Comparison of ENCODE assay signal across 36 cellular contexts in genomic region chr10:48482207-48482606, GRCh38.
"Had no signal": no experiment of that assay in that cellular context is flagged by ENCODE, and none has a peak within 500 bp of the region (broad histone marks: within the 10 kb centered on the region; RNA-seq: fewer than 3 reads in every experiment).

No MANE protein-coding gene starts in this region.

- H3K4me3 ChIP-seq: adrenal gland, body of pancreas, breast epithelium had no signal

- H3K9me3 Mint-ChIP-seq: activated CD4-positive, alpha-beta memory T cell treated with anti-CD3 and anti-CD28 coated beads for 36 hours; activated CD4-positive, alpha-beta T cell treated with anti-CD3 and anti-CD28 coated beads, Interleukin-2, amount 10 ng/mL, durations not matched to agents 24 days and 14 days; activated CD8-positive, alpha-beta T cell treated with anti-CD3 and anti-CD28 coated beads for 36 hours; activated naive CD4-positive, alpha-beta T cell treated with anti-CD3 and anti-CD28 coated beads for 36 hours; activated naive CD4-positive, alpha-beta T cell treated with anti-CD3 and anti-CD28 coated beads, Interleukin-2, amount 50 U/mL, for 72 hours; activated naive CD8-positive, alpha-beta T cell treated with anti-CD3 and anti-CD28 coated beads for 36 hours; activated T-cell treated with anti-CD3 and anti-CD28 coated beads, Interleukin-2, amount 50 U/mL, for 4 hours; activated T-cell treated with anti-CD3 and anti-CD28 coated beads, Interleukin-2, amount 50 U/mL, for 72 hours; activated T-helper 1 cell treated with anti-CD3 and anti-CD28 coated beads, Interleukin-12 subunit alpha, Interleukin-12 subunit beta, Interleukin-2, Interleukin-4 antibody, amounts not matched to agents 30 ng/mL and 10 ng/mL and 1 ng/mL, durations not matched to agents 14 hours and 24 hours and 36 hours; activated T-helper 17 cell treated with anti-CD3 and anti-CD28 coated beads, Interleukin-2, amount 50 U/mL, for 72 hours; T-helper 1 cell treated with Interleukin-12 subunit alpha and Interleukin-12 subunit beta and Interleukin-4 antibody, amounts not matched to agents 30 μg/mL and 1 μg/mL, for 36 hours; T-helper 2 cell treated with Interferon-gamma antibody and Interleukin-4, amounts not matched to agents 5 μg/mL and 100 μg/mL, for 36 hours; WTC11 had no signal

- H3K36me3 Mint-ChIP-seq: activated CD4-positive, alpha-beta memory T cell treated with anti-CD3 and anti-CD28 coated beads for 36 hours; activated naive CD4-positive, alpha-beta T cell treated with anti-CD3 and anti-CD28 coated beads, Interleukin-2, amount 50 U/mL, for 72 hours; activated naive CD8-positive, alpha-beta T cell treated with anti-CD3 and anti-CD28 coated beads for 36 hours; WTC11 had no signal

- H3K4me1 Mint-ChIP-seq: activated CD4-positive, alpha-beta T cell treated with anti-CD3 and anti-CD28 coated beads, Interleukin-2, amount 10 ng/mL, durations not matched to agents 24 days and 14 days; activated naive CD8-positive, alpha-beta T cell treated with anti-CD3 and anti-CD28 coated beads for 36 hours; activated T-helper 17 cell treated with anti-CD3 and anti-CD28 coated beads, Interleukin-2, amount 50 U/mL, for 72 hours had no signal

- H3K27ac Mint-ChIP-seq: activated CD4-positive, alpha-beta memory T cell treated with anti-CD3 and anti-CD28 coated beads for 36 hours; activated CD4-positive, alpha-beta T cell treated with anti-CD3 and anti-CD28 coated beads, Interleukin-2, amount 10 ng/mL, durations not matched to agents 24 days and 14 days; activated CD8-positive, alpha-beta T cell treated with anti-CD3 and anti-CD28 coated beads for 36 hours; activated naive CD4-positive, alpha-beta T cell treated with anti-CD3 and anti-CD28 coated beads for 36 hours; activated naive CD4-positive, alpha-beta T cell treated with anti-CD3 and anti-CD28 coated beads, Interleukin-2, amount 50 U/mL, for 72 hours; activated naive CD8-positive, alpha-beta T cell treated with anti-CD3 and anti-CD28 coated beads for 36 hours; activated T-cell treated with anti-CD3 and anti-CD28 coated beads, Interleukin-2, amount 50 U/mL, for 72 hours; activated T-helper 1 cell treated with anti-CD3 and anti-CD28 coated beads, Interleukin-12 subunit alpha, Interleukin-12 subunit beta, Interleukin-2, Interleukin-4 antibody, amounts not matched to agents 30 ng/mL and 10 ng/mL and 1 ng/mL, durations not matched to agents 14 hours and 24 hours and 36 hours; activated T-helper 17 cell treated with anti-CD3 and anti-CD28 coated beads, Interleukin-2, amount 50 U/mL, for 72 hours; T-helper 1 cell treated with Interleukin-12 subunit alpha and Interleukin-12 subunit beta and Interleukin-4 antibody, amounts not matched to agents 30 μg/mL and 1 μg/mL, for 36 hours; T-helper 2 cell treated with Interferon-gamma antibody and Interleukin-4, amounts not matched to agents 5 μg/mL and 100 μg/mL, for 36 hours; WTC11 had no signal

- FAIRE-seq: astrocyte had no signal

- H3K4me3 Mint-ChIP-seq: activated CD4-positive, alpha-beta memory T cell treated with anti-CD3 and anti-CD28 coated beads for 36 hours; activated CD4-positive, alpha-beta T cell treated with anti-CD3 and anti-CD28 coated beads, Interleukin-2, amount 10 ng/mL, durations not matched to agents 24 days and 14 days; activated CD8-positive, alpha-beta T cell treated with anti-CD3 and anti-CD28 coated beads for 36 hours; activated naive CD4-positive, alpha-beta T cell treated with anti-CD3 and anti-CD28 coated beads for 36 hours; activated naive CD8-positive, alpha-beta T cell treated with anti-CD3 and anti-CD28 coated beads for 36 hours; activated T-cell treated with anti-CD3 and anti-CD28 coated beads, Interleukin-2, amount 50 U/mL, for 4 hours; activated T-cell treated with anti-CD3 and anti-CD28 coated beads, Interleukin-2, amount 50 U/mL, for 72 hours; activated T-helper 1 cell treated with anti-CD3 and anti-CD28 coated beads, Interleukin-12 subunit alpha, Interleukin-12 subunit beta, Interleukin-2, Interleukin-4 antibody, amounts not matched to agents 30 ng/mL and 10 ng/mL and 1 ng/mL, durations not matched to agents 14 hours and 24 hours and 36 hours; activated T-helper 17 cell treated with anti-CD3 and anti-CD28 coated beads, Interleukin-2, amount 50 U/mL, for 72 hours; T-helper 1 cell treated with Interleukin-12 subunit alpha and Interleukin-12 subunit beta and Interleukin-4 antibody, amounts not matched to agents 30 μg/mL and 1 μg/mL, for 36 hours; T-helper 2 cell treated with Interferon-gamma antibody and Interleukin-4, amounts not matched to agents 5 μg/mL and 100 μg/mL, for 36 hours; WTC11 had no signal

- DNase-seq: activated CD4-positive, alpha-beta memory T cell treated with anti-CD3 and anti-CD28 coated beads for 36 hours; activated CD4-positive, alpha-beta T cell treated with anti-CD3 and anti-CD28 coated beads for 4 hours; activated CD4-positive, alpha-beta T cell treated with anti-CD3 and anti-CD28 coated beads, Interleukin-2, amount 10 ng/mL, durations not matched to agents 24 days and 14 days; activated CD4-positive, alpha-beta T cell treated with anti-CD3 and anti-CD28 coated beads, Interleukin-2, amount 50 U/mL, for 1 hour; activated CD4-positive, alpha-beta T cell treated with anti-CD3 and anti-CD28 coated beads, Interleukin-2, amount 50 U/mL, for 4 hours; activated CD4-positive, CD25-positive, alpha-beta regulatory T cell; activated CD8-positive, alpha-beta memory T cell treated with anti-CD3 and anti-CD28 coated beads, Interleukin-2, amount 50 U/mL, for 4 hours; activated CD8-positive, alpha-beta T cell treated with anti-CD3 and anti-CD28 coated beads for 36 hours; activated effector memory CD4-positive, alpha-beta T cell treated with anti-CD3 and anti-CD28 coated beads, Interleukin-2, amount 50 U/mL, for 16 hours; activated gamma-delta T cell treated with Interleukin-2 at 50 U/mL for 16 hours; activated naive CD4-positive, alpha-beta T cell; activated naive CD4-positive, alpha-beta T cell treated with anti-CD3 and anti-CD28 coated beads for 36 hours; activated naive CD4-positive, alpha-beta T cell treated with anti-CD3 and anti-CD28 coated beads, Interleukin-2, amount 50 U/mL, for 16 hours; activated naive CD8-positive, alpha-beta T cell treated with anti-CD3 and anti-CD28 coated beads for 36 hours; activated T-cell treated with anti-CD3 and anti-CD28 coated beads for 4 hours; activated T-cell treated with anti-CD3 and anti-CD28 coated beads, Interleukin-2, amount 50 U/mL, for 1 hour; activated T-cell treated with anti-CD3 and anti-CD28 coated beads, Interleukin-2, amount 50 U/mL, for 4 hours; activated T-cell treated with anti-CD3 and anti-CD28 coated beads, Interleukin-2, amount 50 U/mL, for 72 hours; adrenal gland; amniotic stem cell; aorta; body of pancreas; brain microvascular endothelial cell; central memory CD4-positive, alpha-beta T cell; T-helper 1 cell; T-helper 2 cell; T-helper 9 cell; WERI-Rb-1 had no signal
